ENCODE assay signal across 21 cellular contexts in genomic region chr2:23685706-23686105, GRCh38.
"Had no signal": no experiment of that assay in that cellular context is flagged by ENCODE, and none has a peak within 500 bp of the region (broad histone marks: within the 10 kb centered on the region; RNA-seq: fewer than 3 reads in every experiment).

No MANE protein-coding gene starts in this region.

- H3K36me3 Mint-ChIP-seq: activated CD8-positive, alpha-beta memory T cell treated with anti-CD3 and anti-CD28 coated beads, Interleukin-2, amount 10 ng/mL, durations not matched to agents 7 days and 5 days; activated naive CD8-positive, alpha-beta T cell treated with anti-CD3 and anti-CD28 coated beads for 36 hours; naive B cell had no signal

- H3K27ac Mint-ChIP-seq: activated CD4-positive, alpha-beta T cell treated with anti-CD3 and anti-CD28 coated beads for 36 hours; activated CD8-positive, alpha-beta memory T cell treated with anti-CD3 and anti-CD28 coated beads, Interleukin-2, amount 10 ng/mL, durations not matched to agents 7 days and 5 days; activated CD8-positive, alpha-beta T cell treated with anti-CD3 and anti-CD28 coated beads, Interleukin-2, amount 10 ng/mL, durations not matched to agents 7 days and 5 days; activated naive CD8-positive, alpha-beta T cell treated with anti-CD3 and anti-CD28 coated beads for 36 hours; activated T-cell treated with anti-CD3 and anti-CD28 coated beads, Interleukin-2, amount 50 U/mL, for 72 hours; stimulated activated naive CD8-positive, alpha-beta T cell treated with anti-CD3 and anti-CD28 coated beads, Interleukin-15, Interleukin-2, amounts not matched to agents 100 ng/mL and 50 ng/mL, for 24 hours; T-cell had no signal

- H3K9me3 Mint-ChIP-seq: activated naive CD8-positive, alpha-beta T cell treated with anti-CD3 and anti-CD28 coated beads for 36 hours; activated T-cell treated with anti-CD3 and anti-CD28 coated beads, Interleukin-2, amount 50 U/mL, for 72 hours; stimulated activated naive CD8-positive, alpha-beta T cell treated with anti-CD3 and anti-CD28 coated beads, Interleukin-15, Interleukin-2, amounts not matched to agents 100 ng/mL and 50 ng/mL, for 24 hours; T-cell had no signal

- ATAC-seq: activated CD4-positive, alpha-beta T cell treated with anti-CD3 and anti-CD28 coated beads for 36 hours; activated CD8-positive, alpha-beta memory T cell treated with anti-CD3 and anti-CD28 coated beads, Interleukin-2, amount 10 ng/mL, durations not matched to agents 7 days and 5 days; activated CD8-positive, alpha-beta T cell treated with anti-CD3 and anti-CD28 coated beads, Interleukin-2, amount 10 ng/mL, durations not matched to agents 7 days and 5 days; activated T-cell treated with anti-CD3 and anti-CD28 coated beads, Interleukin-2, amount 50 U/mL, for 72 hours; right lobe of liver; T-cell had no signal

- DNase-seq: activated CD4-positive, alpha-beta T cell treated with anti-CD3 and anti-CD28 coated beads for 36 hours; activated CD4-positive, CD25-positive, alpha-beta regulatory T cell; activated CD8-positive, alpha-beta memory T cell treated with anti-CD3 and anti-CD28 coated beads, Interleukin-2, amount 10 ng/mL, durations not matched to agents 7 days and 5 days; activated CD8-positive, alpha-beta T cell treated with anti-CD3 and anti-CD28 coated beads, Interleukin-2, amount 10 ng/mL, durations not matched to agents 7 days and 5 days; activated naive CD4-positive, alpha-beta T cell; activated naive CD8-positive, alpha-beta T cell treated with anti-CD3 and anti-CD28 coated beads for 36 hours; activated T-cell treated with anti-CD3 and anti-CD28 coated beads, Interleukin-2, amount 50 U/mL, for 72 hours; adrenal gland; brain microvascular endothelial cell; effector memory CD4-positive, alpha-beta T cell; left ventricle myocardium inferior; naive B cell; right lobe of liver; stimulated activated CD4-positive, alpha-beta T cell treated with anti-CD3 and anti-CD28 coated beads, Interleukin-4, amount 100 ng/mL, for 1 hour; T-cell; trophoblast cell; uterus had no signal

- H3K4me3 Mint-ChIP-seq: activated CD4-positive, alpha-beta T cell treated with anti-CD3 and anti-CD28 coated beads for 36 hours; activated CD8-positive, alpha-beta memory T cell treated with anti-CD3 and anti-CD28 coated beads, Interleukin-2, amount 10 ng/mL, durations not matched to agents 7 days and 5 days; activated CD8-positive, alpha-beta T cell treated with anti-CD3 and anti-CD28 coated beads, Interleukin-2, amount 10 ng/mL, durations not matched to agents 7 days and 5 days; activated naive CD8-positive, alpha-beta T cell treated with anti-CD3 and anti-CD28 coated beads for 36 hours; activated T-cell treated with anti-CD3 and anti-CD28 coated beads, Interleukin-2, amount 50 U/mL, for 72 hours; stimulated activated naive CD8-positive, alpha-beta T cell treated with anti-CD3 and anti-CD28 coated beads, Interleukin-15, Interleukin-2, amounts not matched to agents 100 ng/mL and 50 ng/mL, for 24 hours; T-cell had no signal

- H3K27ac ChIP-seq: adrenal gland, brain microvascular endothelial cell, coronary artery, dorsolateral prefrontal cortex, left ventricle myocardium inferior, right lobe of liver, thoracic aorta, uterus had no signal

- H3K27me3 Mint-ChIP-seq: activated CD4-positive, alpha-beta T cell treated with anti-CD3 and anti-CD28 coated beads for 36 hours; activated CD8-positive, alpha-beta memory T cell treated with anti-CD3 and anti-CD28 coated beads, Interleukin-2, amount 10 ng/mL, durations not matched to agents 7 days and 5 days; activated naive CD8-positive, alpha-beta T cell treated with anti-CD3 and anti-CD28 coated beads for 36 hours; naive B cell; stimulated activated naive CD8-positive, alpha-beta T cell treated with anti-CD3 and anti-CD28 coated beads, Interleukin-15, Interleukin-2, amounts not matched to agents 100 ng/mL and 50 ng/mL, for 24 hours; T-cell had no signal

- H3K9me3 ChIP-seq: adrenal gland, left ventricle myocardium inferior, right lobe of liver, thoracic aorta, uterus had no signal

- H3K36me3 ChIP-seq: adrenal gland, brain microvascular endothelial cell, left ventricle myocardium inferior, right lobe of liver, thoracic aorta, uterus had no signal

- H3K27me3 ChIP-seq: adrenal gland, brain microvascular endothelial cell, right lobe of liver, uterus had no signal

- H3K4me3 ChIP-seq: adrenal gland, coronary artery, dorsolateral prefrontal cortex, left ventricle myocardium inferior, right lobe of liver, thoracic aorta, uterus had no signal

- H3K4me1 ChIP-seq: adrenal gland, left ventricle myocardium inferior, right lobe of liver, uterus had no signal
